25 cellular contexts compared by ENCODE assay signal in the genomic region with DNA sequence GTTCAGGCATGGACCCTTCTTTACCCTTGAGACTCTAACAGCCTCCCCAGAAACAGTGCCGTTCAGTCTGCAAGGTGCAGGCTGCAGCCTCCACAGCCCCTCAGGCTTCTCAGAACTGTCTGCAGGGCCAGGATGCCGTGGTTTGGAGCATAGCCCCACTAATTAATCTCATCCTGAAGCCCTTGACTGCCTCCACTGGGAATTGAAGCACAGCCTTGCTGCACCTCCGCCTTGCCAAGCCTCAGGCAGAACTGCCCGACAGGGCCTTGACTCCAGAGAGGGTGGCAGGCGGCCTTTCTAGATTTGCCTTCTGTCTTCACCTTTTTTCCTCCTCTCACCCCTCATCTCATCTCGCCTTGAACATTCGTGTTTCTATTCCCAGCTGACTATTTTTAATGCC.
A peak's percentile ranks its signal among the peaks of the same experiment; 100 is the strongest.
DNase-seq lines count a peak whose midpoint lies in the region; ATAC-seq, FAIRE-seq and TF ChIP-seq lines count a peak whose summit lies in the region.
"Had no signal": no experiment of that assay in that cellular context is flagged by ENCODE, and none has a peak within 500 bp of the region (broad histone marks: within the 10 kb centered on the region; RNA-seq: fewer than 3 reads in every experiment).

No MANE protein-coding gene starts in this region.

- H3K4me3 Mint-ChIP-seq in astrocyte (ENCODE audit: unreplicated experiment): no peak overlapping the region
- H3K4me3 Mint-ChIP-seq: activated CD4-positive, alpha-beta memory T cell treated with anti-CD3 and anti-CD28 coated beads, Interleukin-2, amount 10 ng/mL, durations not matched to agents 7 days and 5 days; activated naive CD4-positive, alpha-beta T cell treated with anti-CD3 and anti-CD28 coated beads, Interleukin-2, amount 10 ng/mL, durations not matched to agents 7 days and 5 days; activated T-cell treated with anti-CD3 and anti-CD28 coated beads, Interleukin-2, amount 50 U/mL, for 24 hours; CD4-positive, alpha-beta memory T cell; naive B cell had no signal

- WGBS in neuronal stem cell (ENCODE audit: extremely low coverage in 2 of 2, insufficient read length in 2 of 2, insufficient replicate concordance in 1 of 2), 2 donors: no CpG with 5 or more reads among the region's 7 CpGs
- WGBS in heart left ventricle, 4 donors: 81 to 87% (median 86%) methylated on average over 7 of the region's 7 CpGs

- H4K8ac ChIP-seq in neuronal stem cell (ENCODE audit: low read depth, low read length): no peak overlapping the region

- no peak for TF ChIP-seq POLR2A in heart left ventricle (IDR thresholded peaks at IDR 0.05)

- no peaks in the 10 kb centered on the region for H3F3A ChIP-seq in Loucy (ENCODE audit: low read depth)

- no peak overlapping the region for H2BK12ac ChIP-seq in neuronal stem cell (ENCODE audit: low read length)

- H3K9me3 Mint-ChIP-seq in astrocyte (ENCODE audit: unreplicated experiment): peaks cover 15% of the 10 kb centered on the region
- H3K9me3 Mint-ChIP-seq: activated CD4-positive, alpha-beta memory T cell treated with anti-CD3 and anti-CD28 coated beads, Interleukin-2, amount 10 ng/mL, durations not matched to agents 7 days and 5 days; activated naive CD4-positive, alpha-beta T cell treated with anti-CD3 and anti-CD28 coated beads, Interleukin-2, amount 10 ng/mL, durations not matched to agents 7 days and 5 days; activated T-cell treated with anti-CD3 and anti-CD28 coated beads, Interleukin-2, amount 50 U/mL, for 24 hours had no signal

- DNase-seq in AG10803 (ENCODE audit: low read depth): peak; percentile 11
- peak; percentile 51 for DNase-seq in astrocyte (ENCODE audit: low read depth)
- no peak for DNase-seq in neuronal stem cell (ENCODE audit: low spot score)
- DNase-seq in RCC 7860 (ENCODE audit: low spot score): no peak
- no peak for DNase-seq in Karpas-422
- DNase-seq in heart left ventricle: no peak
- DNase-seq in SHP77 treated with DMSO at 0.1 percent for 48 hours (lab: John Stamatoyannopoulos, UW): no peak
- DNase-seq: activated CD4-positive, alpha-beta memory T cell treated with anti-CD3 and anti-CD28 coated beads, Interleukin-2, amount 10 ng/mL, durations not matched to agents 7 days and 5 days; activated CD4-positive, CD25-positive, alpha-beta regulatory T cell; activated naive CD4-positive, alpha-beta T cell treated with anti-CD3 and anti-CD28 coated beads, Interleukin-2, amount 10 ng/mL, durations not matched to agents 7 days and 5 days; activated T-cell treated with anti-CD3 and anti-CD28 coated beads, Interleukin-2, amount 50 U/mL, for 24 hours; CD4-positive, alpha-beta memory T cell; colonic mucosa; DND-41; foreskin fibroblast; hypothalamus; kidney; MG63; naive B cell; NCI-H187; NCI-H510A treated with DMSO at 0.1 percent for 48 hours; right lobe of liver had no signal

- intact Hi-C loops in heart left ventricle (cut with DNase I): no loop called here

- no peak overlapping the region for H2BK15ac ChIP-seq in neuronal stem cell (ENCODE audit: low read length)

- no peak for TF ChIP-seq CTCF in AG10803 (conservative IDR thresholded peaks at IDR 0.05; ENCODE audit: low read length)
- TF ChIP-seq CTCF in Loucy (conservative IDR thresholded peaks at IDR 0.05; ENCODE audit: low read length): no peak
- no peak for TF ChIP-seq CTCF in astrocyte (IDR thresholded peaks at IDR 0.05; ENCODE audit: insufficient read depth, low read depth, low read length)
- TF ChIP-seq CTCF in heart left ventricle (IDR thresholded peaks at IDR 0.05): no peak

- peak overlapping the region; percentile 28; the same call in 1 of the 2 replicates for H2AFZ ChIP-seq in Loucy (ENCODE audit: low read length)
- H2AFZ ChIP-seq in astrocyte (ENCODE audit: low read depth, low read length): no peak overlapping the region
- H2AFZ ChIP-seq in neuronal stem cell (ENCODE audit: low read length): no peak overlapping the region
- no peak overlapping the region for H2AFZ ChIP-seq in Karpas-422 (ENCODE audit: low read length)

- no peak overlapping the region for H3K23ac ChIP-seq in neuronal stem cell (ENCODE audit: low read depth, low read length, poor library complexity)

- peaks cover 7% of the 10 kb centered on the region for H3K36me3 Mint-ChIP-seq in astrocyte (ENCODE audit: low read depth, unreplicated experiment)
- H3K36me3 Mint-ChIP-seq: activated naive CD4-positive, alpha-beta T cell treated with anti-CD3 and anti-CD28 coated beads, Interleukin-2, amount 10 ng/mL, durations not matched to agents 7 days and 5 days; CD4-positive, alpha-beta memory T cell had no signal

- H3K4me3 ChIP-seq in AG10803 (ENCODE audit: low read length) (no peak overlapping the region), Loucy (ENCODE audit: low read length, poor library complexity, severe bottlenecking) (no peak overlapping the region), astrocyte (ENCODE audit: insufficient read depth, low read depth, low read length) (no peak overlapping the region), neuronal stem cell (ENCODE audit: low read length in 2 of 2) (no peak overlapping the region), Karpas-422 (ENCODE audit: low read length) (no peak overlapping the region), heart left ventricle (no peak overlapping the region)
- H3K4me3 ChIP-seq: colonic mucosa, MG63, right lobe of liver had no signal

- peak overlapping the region; percentile 61 for H3K18ac ChIP-seq in neuronal stem cell (ENCODE audit: low read length)

- H3K9me2 ChIP-seq in Loucy (replicated peaks; ENCODE audit: low read depth, low read length): no peaks in the 10 kb centered on the region
- no peaks in the 10 kb centered on the region for H3K9me2 ChIP-seq in Karpas-422 (replicated peaks; ENCODE audit: insufficient read depth, low read length)

- H3K4ac ChIP-seq in neuronal stem cell (ENCODE audit: low read length): no peak overlapping the region

- H3K9me3 ChIP-seq in Loucy (ENCODE audit: insufficient read depth, low read depth, low read length): no peaks in the 10 kb centered on the region; the same call in 1 of the 2 replicates
- no peaks in the 10 kb centered on the region for H3K9me3 ChIP-seq in astrocyte (ENCODE audit: insufficient read depth, low read depth, low read length)
- H3K9me3 ChIP-seq in neuronal stem cell (replicated peaks in 1 of 2; ENCODE audit: control insufficient read depth in 2 of 2, insufficient read depth in 1 of 2, low read depth in 1 of 2, low read length in 2 of 2): peaks cover 4 to 12% of the 10 kb centered on the region in 2 donors
- H3K9me3 ChIP-seq in Karpas-422 (ENCODE audit: low read length): no peaks in the 10 kb centered on the region
- H3K9me3 ChIP-seq in heart left ventricle: peaks cover 0 to 26% (median 6%) of the 10 kb centered on the region in 12 donors
- H3K9me3 ChIP-seq: colonic mucosa, MG63, right lobe of liver had no signal

- no peak overlapping the region for H2BK120ac ChIP-seq in neuronal stem cell (ENCODE audit: low read depth, low read length)

- H3K79me2 ChIP-seq in Loucy (ENCODE audit: insufficient read depth, low read length): no peaks in the 10 kb centered on the region
- no peaks in the 10 kb centered on the region for H3K79me2 ChIP-seq in astrocyte (ENCODE audit: insufficient read depth, low read length)
- H3K79me2 ChIP-seq in Karpas-422 (ENCODE audit: low read length): no peaks in the 10 kb centered on the region

- H3K27me3 ChIP-seq in Loucy (ENCODE audit: insufficient read depth, low read length, poor library complexity, severe bottlenecking): no peaks in the 10 kb centered on the region
- no peaks in the 10 kb centered on the region for H3K27me3 ChIP-seq in astrocyte (ENCODE audit: insufficient read depth, low read length)
- H3K27me3 ChIP-seq in neuronal stem cell (ENCODE audit: control insufficient read depth in 3 of 3, insufficient read depth in 3 of 3, low read depth in 1 of 3, low read length in 3 of 3): peaks cover 0 to 6% (median under 1%) of the 10 kb centered on the region in 3 experiments
- H3K27me3 ChIP-seq in Karpas-422 (ENCODE audit: low read length): no peaks in the 10 kb centered on the region
- H3K27me3 ChIP-seq in heart left ventricle: no peaks in the 10 kb centered on the region
- H3K27me3 ChIP-seq: colonic mucosa, MG63, right lobe of liver had no signal

- H3K27ac ChIP-seq in astrocyte (ENCODE audit: low read depth, low read length) (no peak overlapping the region), neuronal stem cell (replicated peaks; ENCODE audit: low read length) (no peak overlapping the region), Karpas-422 (ENCODE audit: low read length) (no peak overlapping the region), heart left ventricle (peak overlapping the region in 1 of 12 donors; percentile 85)
- H3K27ac ChIP-seq: colonic mucosa, right lobe of liver had no signal

- H4K20me1 ChIP-seq in Loucy (ENCODE audit: insufficient read depth, low read length, poor library complexity, severe bottlenecking): no peaks in the 10 kb centered on the region
- no peaks in the 10 kb centered on the region for H4K20me1 ChIP-seq in astrocyte (ENCODE audit: insufficient read depth, low read length)
- no peaks in the 10 kb centered on the region for H4K20me1 ChIP-seq in Karpas-422 (ENCODE audit: insufficient read depth, low read depth, low read length)

- H3K27me3 Mint-ChIP-seq in astrocyte (ENCODE audit: low read depth, unreplicated experiment): peaks cover 34% of the 10 kb centered on the region

- ATAC-seq in heart left ventricle: no peak
- ATAC-seq: right lobe of liver had no signal

- H3K9ac ChIP-seq in Loucy (ENCODE audit: low read depth, low read length, poor library complexity, severe bottlenecking) (peak overlapping the region; percentile 41), astrocyte (ENCODE audit: low read length) (no peak overlapping the region), neuronal stem cell (ENCODE audit: low read depth, low read length, poor library complexity) (peak overlapping the region; percentile 6), Karpas-422 (ENCODE audit: low read length) (no peak overlapping the region)

- H3K4me1 ChIP-seq in Loucy (ENCODE audit: insufficient read depth, low read length, poor library complexity, severe bottlenecking): peaks cover 37% of the 10 kb centered on the region
- H3K4me1 ChIP-seq in astrocyte (ENCODE audit: insufficient read depth, low read length): no peaks in the 10 kb centered on the region
- H3K4me1 ChIP-seq in neuronal stem cell (ENCODE audit: control insufficient read depth in 2 of 2, insufficient read depth in 1 of 2, low read depth in 1 of 2, low read length in 2 of 2): peaks cover 0 to 7% of the 10 kb centered on the region in 2 donors
- no peaks in the 10 kb centered on the region for H3K4me1 ChIP-seq in Karpas-422 (ENCODE audit: low read length)
- peaks cover 0 to 9% (median 0%) of the 10 kb centered on the region in 12 donors for H3K4me1 ChIP-seq in heart left ventricle
- H3K4me1 ChIP-seq: colonic mucosa had no signal

- H2BK5ac ChIP-seq in neuronal stem cell (ENCODE audit: low read length): no peak overlapping the region

- no peaks in the 10 kb centered on the region for H3K4me1 Mint-ChIP-seq in astrocyte (ENCODE audit: low read depth, unreplicated experiment)
- H3K4me1 Mint-ChIP-seq: activated CD4-positive, alpha-beta memory T cell treated with anti-CD3 and anti-CD28 coated beads, Interleukin-2, amount 10 ng/mL, durations not matched to agents 7 days and 5 days; activated naive CD4-positive, alpha-beta T cell treated with anti-CD3 and anti-CD28 coated beads, Interleukin-2, amount 10 ng/mL, durations not matched to agents 7 days and 5 days; CD4-positive, alpha-beta memory T cell; naive B cell had no signal

- H3K4me2 ChIP-seq in Loucy (ENCODE audit: low read depth, low read length, poor library complexity, severe bottlenecking): peak overlapping the region; percentile 46
- no peak overlapping the region for H3K4me2 ChIP-seq in astrocyte (ENCODE audit: low read length)
- no peak overlapping the region for H3K4me2 ChIP-seq in neuronal stem cell (ENCODE audit: insufficient read depth, low read length, poor library complexity, severe bottlenecking)
- no peak overlapping the region for H3K4me2 ChIP-seq in Karpas-422 (ENCODE audit: low read depth, low read length, poor library complexity, severe bottlenecking)

- no peak for FAIRE-seq in astrocyte (lab: Jason Lieb, UNC)
- no peak for FAIRE-seq in RCC 7860 (lab: Jason Lieb, UNC)
- FAIRE-seq: endometrium, kidney, urothelium cell line had no signal

- H3K27ac Mint-ChIP-seq in astrocyte (ENCODE audit: unreplicated experiment): no peak overlapping the region
- H3K27ac Mint-ChIP-seq: activated CD4-positive, alpha-beta memory T cell treated with anti-CD3 and anti-CD28 coated beads, Interleukin-2, amount 10 ng/mL, durations not matched to agents 7 days and 5 days; activated naive CD4-positive, alpha-beta T cell treated with anti-CD3 and anti-CD28 coated beads, Interleukin-2, amount 10 ng/mL, durations not matched to agents 7 days and 5 days; activated T-cell treated with anti-CD3 and anti-CD28 coated beads, Interleukin-2, amount 50 U/mL, for 24 hours; CD4-positive, alpha-beta memory T cell; naive B cell had no signal

- H3K36me3 ChIP-seq in Loucy (ENCODE audit: insufficient read depth, low read length) (no peaks in the 10 kb centered on the region), astrocyte (ENCODE audit: insufficient read depth, low read length) (no peaks in the 10 kb centered on the region), neuronal stem cell (replicated peaks in 1 of 2; ENCODE audit: control insufficient read depth in 2 of 2, insufficient read depth in 2 of 2, low read length in 2 of 2) (peaks cover 0 to 5% of the 10 kb centered on the region in 2 donors), Karpas-422 (ENCODE audit: insufficient read depth, low read length) (no peaks in the 10 kb centered on the region), heart left ventricle (no peaks in the 10 kb centered on the region)
- H3K36me3 ChIP-seq: colonic mucosa, MG63, right lobe of liver had no signal

- H3K79me1 ChIP-seq in neuronal stem cell (ENCODE audit: low read depth, low read length): no peaks in the 10 kb centered on the region

- no peak overlapping the region for H4K91ac ChIP-seq in neuronal stem cell (ENCODE audit: low read depth, low read length, poor library complexity)

- H2AK5ac ChIP-seq in neuronal stem cell (ENCODE audit: low read depth, low read length): peak overlapping the region; percentile 41

- H3K14ac ChIP-seq in neuronal stem cell (ENCODE audit: low read length): peak overlapping the region; percentile 40

Comparison
In these comparisons a context has a peak if more than half of its experiments do, and no peak if none do; other contexts are left out.
1. DNase-seq: peak in AG10803 (single experiment) and astrocyte (single experiment); none in neuronal stem cell (single experiment), RCC 7860 (single experiment), Karpas-422 (single experiment), heart left ventricle (0 of 5) and SHP77 treated with DMSO at 0.1 percent for 48 hours (single experiment).
2. H3K9ac ChIP-seq: peak in Loucy (single experiment) and neuronal stem cell (single experiment); none in astrocyte (single experiment) and Karpas-422 (single experiment).